In the genomic region with DNA sequence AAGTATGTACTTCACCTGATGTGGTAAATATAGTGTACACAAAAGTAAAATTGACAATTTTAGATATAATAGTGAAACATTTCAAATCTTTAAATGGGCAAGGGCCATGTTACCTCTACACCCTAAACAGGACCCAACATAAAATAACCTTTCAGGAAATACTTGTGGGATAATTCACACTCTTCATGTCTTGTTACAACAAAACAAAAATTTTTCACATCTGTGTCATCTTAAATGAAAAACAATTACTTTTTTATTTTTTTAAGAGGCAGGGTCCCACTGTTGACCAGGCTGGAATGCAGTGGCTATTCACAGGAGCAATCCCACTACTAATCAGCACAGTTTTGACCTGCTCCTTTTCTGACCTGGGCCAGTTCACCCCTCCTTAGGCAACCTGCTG, we compare ENCODE assay signal across 1 cellular context.
TF ChIP-seq lines count a peak whose summit lies in the region.

No MANE protein-coding gene starts in this region.

TF ChIP-seq in H1, 55 proteins besides CTCF, POLR2A, EP300 and RAD21:
- TF ChIP-seq TAF1 (IDR thresholded peaks at IDR 0.05; ENCODE audit: low read depth, low read length) (no peak), SUZ12 (IDR thresholded peaks at IDR 0.05; ENCODE audit: low read length) (no peak), KDM5A (IDR thresholded peaks at IDR 0.05; ENCODE audit: low read length) (no peak), CHD2 (IDR thresholded peaks at IDR 0.05; ENCODE audit: low read length) (no peak), BCL11A (IDR thresholded peaks at IDR 0.05; ENCODE audit: low read depth in 2 of 2, low read length in 2 of 2) (no peak), TBP (IDR thresholded peaks at IDR 0.05; ENCODE audit: low read depth, low read length) (no peak), RNF2 (IDR thresholded peaks at IDR 0.05; ENCODE audit: borderline replicate concordance, low read depth, low read length, missing control alignments, poor library complexity, severe bottlenecking) (no peak)
- TF ChIP-seq, protein P1, sequence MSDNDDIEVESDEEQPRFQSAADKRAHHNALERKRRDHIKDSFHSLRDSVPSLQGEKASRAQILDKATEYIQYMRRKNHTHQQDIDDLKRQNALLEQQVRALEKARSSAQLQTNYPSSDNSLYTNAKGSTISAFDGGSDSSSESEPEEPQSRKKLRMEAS (IDR thresholded peaks at IDR 0.05), result no peak
